Comparison of ENCODE assay signal across 1 cellular context in the genomic region with DNA sequence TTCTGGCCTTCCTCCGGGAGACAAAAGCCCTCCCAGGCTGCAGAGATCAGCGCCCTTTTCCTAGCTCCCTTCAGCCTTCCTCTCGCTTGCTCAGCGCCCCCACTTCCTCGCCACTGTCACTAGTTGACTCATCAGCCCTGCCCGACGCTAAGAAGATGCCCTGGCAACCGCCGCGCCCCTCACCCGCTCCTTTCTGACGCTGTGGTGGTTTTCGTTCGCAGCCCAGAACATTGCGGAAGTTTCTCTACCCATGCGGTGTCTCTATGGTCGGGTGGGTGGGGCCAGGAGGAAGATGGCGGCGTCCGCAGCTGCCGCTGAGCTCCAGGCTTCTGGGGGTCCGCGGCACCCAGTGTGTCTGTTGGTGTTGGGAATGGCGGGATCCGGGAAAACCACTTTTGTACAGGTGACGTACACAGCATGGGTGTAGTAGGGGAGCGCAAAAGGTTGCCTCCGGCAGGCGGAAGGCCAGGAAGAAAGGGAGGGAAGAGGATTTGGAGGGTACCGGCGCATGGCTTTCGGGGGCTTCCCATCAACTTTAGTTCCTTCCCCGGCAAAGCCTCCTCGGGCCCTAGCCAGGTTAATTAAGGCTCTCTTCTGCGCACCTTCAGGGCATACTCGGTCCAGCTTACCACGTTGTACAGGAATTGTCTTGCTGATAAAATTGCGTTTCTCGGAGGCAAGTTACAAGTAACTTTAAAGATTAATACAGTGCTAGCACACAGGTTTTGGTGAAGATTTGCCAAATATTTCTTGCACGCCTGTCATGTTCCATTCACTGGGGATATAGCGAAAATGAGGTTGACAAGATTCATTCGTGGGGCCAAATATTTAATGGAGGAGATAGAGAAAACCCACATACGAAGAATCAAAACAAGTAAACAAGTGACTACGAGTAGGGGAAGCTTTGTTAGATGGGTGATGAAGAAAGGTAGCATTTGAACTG.
A peak's percentile ranks its signal among the peaks of the same experiment; 100 is the strongest.
TF ChIP-seq lines count a peak whose summit lies in the region.

Gene CCDC121 (minus strand): TSS at position 246 of the 943 bp plus-strand sequence. CDS start 1,213 bp downstream, outside the sequence.
Gene GPN1 (plus strand): TSS at position 284 of the 943 bp plus-strand sequence. CDS start 9 bp downstream, at position 293.

TF ChIP-seq in HepG2, 621 proteins besides CTCF, POLR2A, EP300 and RAD21 (continued from another document and continues in another):
- TF ChIP-seq ZNF607 (CRISPR knock-in tag; IDR thresholded peaks at IDR 0.05; ENCODE audit: borderline replicate concordance) (no peak; the same call in 1 of the 2 replicates), SRSF9 (IDR thresholded peaks at IDR 0.05; ENCODE audit: borderline replicate concordance, insufficient read depth, low read depth, low read length, poor library complexity, severe bottlenecking) (no peak), ZNF441 (CRISPR knock-in tag; IDR thresholded peaks at IDR 0.05; ENCODE audit: borderline replicate concordance) (peak; percentile 80; the same call in 1 of the 2 replicates), KDM2A (CRISPR knock-in tag; IDR thresholded peaks at IDR 0.05; ENCODE audit: borderline replicate concordance, low read depth) (peak; percentile 95), NONO (IDR thresholded peaks at IDR 0.05) (no peak), NONO (CRISPR knock-in tag; conservative IDR thresholded peaks at IDR 0.05) (peak; percentile 91), POLR2G (IDR thresholded peaks at IDR 0.05; ENCODE audit: low read depth, low read length) (peak; percentile 100), FOXP1 (IDR thresholded peaks at IDR 0.05) (no peak), FOXP1 (CRISPR knock-in tag; IDR thresholded peaks at IDR 0.05) (peak; percentile 32; the same call in 1 of the 2 replicates), NFYB (CRISPR knock-in tag; IDR thresholded peaks at IDR 0.05) (no peak; the same call in 1 of the 2 replicates), NFATC3 (CRISPR knock-in tag; IDR thresholded peaks at IDR 0.05) (peak; percentile 77; the same call in 1 of the 2 replicates), ZKSCAN1 (IDR thresholded peaks at IDR 0.05; ENCODE audit: low read length) (peak; percentile 80; the same call in 1 of the 2 replicates), ZBTB1 (CRISPR knock-in tag; IDR thresholded peaks at IDR 0.05; ENCODE audit: borderline replicate concordance) (no peak), RCOR2 (CRISPR knock-in tag; IDR thresholded peaks at IDR 0.05) (no peak), ZNF235 (CRISPR knock-in tag; IDR thresholded peaks at IDR 0.05; ENCODE audit: borderline replicate concordance) (no peak), SMAD3 (CRISPR knock-in tag; IDR thresholded peaks at IDR 0.05) (peak; percentile 92), ZNF432 (CRISPR knock-in tag; IDR thresholded peaks at IDR 0.05; ENCODE audit: borderline replicate concordance) (no peak), GLMP (CRISPR knock-in tag; IDR thresholded peaks at IDR 0.05; ENCODE audit: borderline replicate concordance) (no peak), ZNF329 (CRISPR knock-in tag; IDR thresholded peaks at IDR 0.05; ENCODE audit: low read depth) (0 out of 2 replicates have a peak, but pooled peaks have one; percentile 67), HES4 (CRISPR knock-in tag; IDR thresholded peaks at IDR 0.05; ENCODE audit: borderline replicate concordance) (0 out of 2 replicates have a peak, but pooled peaks have one; percentile 58), KLF11 (CRISPR knock-in tag; IDR thresholded peaks at IDR 0.05) (peak; percentile 86), ZMAT3 (CRISPR knock-in tag; conservative IDR thresholded peaks at IDR 0.05) (peak; percentile 85), KAT8 (CRISPR knock-in tag; IDR thresholded peaks at IDR 0.05) (peak; percentile 95), ZNF124 (CRISPR knock-in tag; IDR thresholded peaks at IDR 0.05) (0 out of 2 replicates have a peak, but pooled peaks have one; percentile 71), ZNF883 (CRISPR knock-in tag; IDR thresholded peaks at IDR 0.05; ENCODE audit: not compliant biosample characterization) (peak; percentile 93), ARID2 (CRISPR knock-in tag; IDR thresholded peaks at IDR 0.05; ENCODE audit: borderline replicate concordance) (no peak), ZC3H4 (CRISPR knock-in tag; IDR thresholded peaks at IDR 0.05; ENCODE audit: borderline replicate concordance) (no peak), SALL1 (CRISPR knock-in tag; IDR thresholded peaks at IDR 0.05) (peak; percentile 95), AHR (CRISPR knock-in tag; IDR thresholded peaks at IDR 0.05) (0 out of 2 replicates have a peak, but pooled peaks have one; percentile 72), PTBP1 (IDR thresholded peaks at IDR 0.05; ENCODE audit: low read depth, low read length, poor library complexity, severe bottlenecking) (peak; percentile 70), ZNF792 (CRISPR knock-in tag; IDR thresholded peaks at IDR 0.05) (peak; percentile 94), ZBTB3 (CRISPR knock-in tag; IDR thresholded peaks at IDR 0.05; ENCODE audit: borderline replicate concordance, low read depth) (0 out of 2 replicates have a peak, but pooled peaks have one; percentile 69), FOXA1 (IDR thresholded peaks at IDR 0.05) (no peak), FOXA1 (CRISPR knock-in tag; IDR thresholded peaks at IDR 0.05) (no peak), SAFB2 (CRISPR knock-in tag; IDR thresholded peaks at IDR 0.05; ENCODE audit: borderline replicate concordance, low read depth) (no peak), ZBTB37 (CRISPR knock-in tag; IDR thresholded peaks at IDR 0.05) (peak; percentile 50; the same call in 1 of the 2 replicates), ONECUT2 (CRISPR knock-in tag; IDR thresholded peaks at IDR 0.05) (no peak), NFIB (CRISPR knock-in tag; IDR thresholded peaks at IDR 0.05; ENCODE audit: borderline replicate concordance) (no peak), MXI1 (IDR thresholded peaks at IDR 0.05; ENCODE audit: borderline replicate concordance, low read depth, low read length) (peak; percentile 98; the same call in 2 of the 3 replicates)
- TF ChIP-seq, protein P1, sequence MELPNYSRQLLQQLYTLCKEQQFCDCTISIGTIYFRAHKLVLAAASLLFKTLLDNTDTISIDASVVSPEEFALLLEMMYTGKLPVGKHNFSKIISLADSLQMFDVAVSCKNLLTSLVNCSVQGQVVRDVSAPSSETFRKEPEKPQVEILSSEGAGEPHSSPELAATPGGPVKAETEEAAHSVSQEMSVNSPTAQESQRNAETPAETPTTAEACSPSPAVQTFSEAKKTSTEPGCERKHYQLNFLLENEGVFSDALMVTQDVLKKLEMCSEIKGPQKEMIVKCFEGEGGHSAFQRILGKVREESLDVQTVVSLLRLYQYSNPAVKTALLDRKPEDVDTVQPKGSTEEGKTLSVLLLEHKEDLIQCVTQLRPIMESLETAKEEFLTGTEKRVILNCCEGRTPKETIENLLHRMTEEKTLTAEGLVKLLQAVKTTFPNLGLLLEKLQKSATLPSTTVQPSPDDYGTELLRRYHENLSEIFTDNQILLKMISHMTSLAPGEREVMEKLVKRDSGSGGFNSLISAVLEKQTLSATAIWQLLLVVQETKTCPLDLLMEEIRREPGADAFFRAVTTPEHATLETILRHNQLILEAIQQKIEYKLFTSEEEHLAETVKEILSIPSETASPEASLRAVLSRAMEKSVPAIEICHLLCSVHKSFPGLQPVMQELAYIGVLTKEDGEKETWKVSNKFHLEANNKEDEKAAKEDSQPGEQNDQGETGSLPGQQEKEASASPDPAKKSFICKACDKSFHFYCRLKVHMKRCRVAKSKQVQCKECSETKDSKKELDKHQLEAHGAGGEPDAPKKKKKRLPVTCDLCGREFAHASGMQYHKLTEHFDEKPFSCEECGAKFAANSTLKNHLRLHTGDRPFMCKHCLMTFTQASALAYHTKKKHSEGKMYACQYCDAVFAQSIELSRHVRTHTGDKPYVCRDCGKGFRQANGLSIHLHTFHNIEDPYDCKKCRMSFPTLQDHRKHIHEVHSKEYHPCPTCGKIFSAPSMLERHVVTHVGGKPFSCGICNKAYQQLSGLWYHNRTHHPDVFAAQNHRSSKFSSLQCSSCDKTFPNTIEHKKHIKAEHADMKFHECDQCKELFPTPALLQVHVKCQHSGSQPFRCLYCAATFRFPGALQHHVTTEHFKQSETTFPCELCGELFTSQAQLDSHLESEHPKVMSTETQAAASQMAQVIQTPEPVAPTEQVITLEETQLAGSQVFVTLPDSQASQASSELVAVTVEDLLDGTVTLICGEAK (IDR thresholded peaks at IDR 0.05), result no peak
- TF ChIP-seq, protein P1 (CRISPR knock-in tag; IDR thresholded peaks at IDR 0.05), result peak; percentile 55; the same call in 1 of the 2 replicates
- TF ChIP-seq, protein P2, sequence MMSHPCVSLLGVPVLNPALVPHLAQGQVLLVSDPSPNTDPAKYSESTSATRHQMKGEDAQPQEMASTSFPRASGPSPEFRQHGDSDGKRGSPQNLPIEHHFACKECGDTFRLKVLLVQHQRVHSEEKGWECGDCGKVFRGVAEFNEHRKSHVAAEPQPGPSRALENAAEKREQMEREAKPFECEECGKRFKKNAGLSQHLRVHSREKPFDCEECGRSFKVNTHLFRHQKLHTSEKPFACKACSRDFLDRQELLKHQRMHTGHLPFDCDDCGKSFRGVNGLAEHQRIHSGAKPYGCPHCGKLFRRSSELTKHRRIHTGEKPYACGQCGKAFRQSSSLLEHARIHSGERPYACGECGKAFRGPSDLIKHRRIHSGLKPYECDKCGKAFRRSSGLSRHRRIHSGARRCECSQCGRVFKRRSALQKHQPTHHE (CRISPR knock-in tag; IDR thresholded peaks at IDR 0.05; ENCODE audit: borderline replicate concordance), result peak; percentile 63; the same call in 1 of the 2 replicates
- TF ChIP-seq, protein P3, sequence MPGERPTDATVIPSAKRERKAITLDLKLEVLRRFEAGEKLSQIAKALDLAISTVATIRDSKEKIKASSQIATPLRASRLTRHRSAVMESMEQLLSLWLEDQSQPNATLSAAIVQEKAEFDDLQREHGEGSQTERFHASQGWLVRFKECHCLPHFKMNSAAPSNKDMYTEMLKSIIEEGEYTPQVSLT (CRISPR knock-in tag; IDR thresholded peaks at IDR 0.05; ENCODE audit: borderline replicate concordance, low read depth), result no peak
- TF ChIP-seq, protein P4, sequence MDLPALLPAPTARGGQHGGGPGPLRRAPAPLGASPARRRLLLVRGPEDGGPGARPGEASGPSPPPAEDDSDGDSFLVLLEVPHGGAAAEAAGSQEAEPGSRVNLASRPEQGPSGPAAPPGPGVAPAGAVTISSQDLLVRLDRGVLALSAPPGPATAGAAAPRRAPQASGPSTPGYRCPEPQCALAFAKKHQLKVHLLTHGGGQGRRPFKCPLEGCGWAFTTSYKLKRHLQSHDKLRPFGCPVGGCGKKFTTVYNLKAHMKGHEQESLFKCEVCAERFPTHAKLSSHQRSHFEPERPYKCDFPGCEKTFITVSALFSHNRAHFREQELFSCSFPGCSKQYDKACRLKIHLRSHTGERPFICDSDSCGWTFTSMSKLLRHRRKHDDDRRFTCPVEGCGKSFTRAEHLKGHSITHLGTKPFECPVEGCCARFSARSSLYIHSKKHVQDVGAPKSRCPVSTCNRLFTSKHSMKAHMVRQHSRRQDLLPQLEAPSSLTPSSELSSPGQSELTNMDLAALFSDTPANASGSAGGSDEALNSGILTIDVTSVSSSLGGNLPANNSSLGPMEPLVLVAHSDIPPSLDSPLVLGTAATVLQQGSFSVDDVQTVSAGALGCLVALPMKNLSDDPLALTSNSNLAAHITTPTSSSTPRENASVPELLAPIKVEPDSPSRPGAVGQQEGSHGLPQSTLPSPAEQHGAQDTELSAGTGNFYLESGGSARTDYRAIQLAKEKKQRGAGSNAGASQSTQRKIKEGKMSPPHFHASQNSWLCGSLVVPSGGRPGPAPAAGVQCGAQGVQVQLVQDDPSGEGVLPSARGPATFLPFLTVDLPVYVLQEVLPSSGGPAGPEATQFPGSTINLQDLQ (CRISPR knock-in tag; IDR thresholded peaks at IDR 0.05), result no peak
